16 cellular contexts compared by ENCODE assay signal in the genomic region with DNA sequence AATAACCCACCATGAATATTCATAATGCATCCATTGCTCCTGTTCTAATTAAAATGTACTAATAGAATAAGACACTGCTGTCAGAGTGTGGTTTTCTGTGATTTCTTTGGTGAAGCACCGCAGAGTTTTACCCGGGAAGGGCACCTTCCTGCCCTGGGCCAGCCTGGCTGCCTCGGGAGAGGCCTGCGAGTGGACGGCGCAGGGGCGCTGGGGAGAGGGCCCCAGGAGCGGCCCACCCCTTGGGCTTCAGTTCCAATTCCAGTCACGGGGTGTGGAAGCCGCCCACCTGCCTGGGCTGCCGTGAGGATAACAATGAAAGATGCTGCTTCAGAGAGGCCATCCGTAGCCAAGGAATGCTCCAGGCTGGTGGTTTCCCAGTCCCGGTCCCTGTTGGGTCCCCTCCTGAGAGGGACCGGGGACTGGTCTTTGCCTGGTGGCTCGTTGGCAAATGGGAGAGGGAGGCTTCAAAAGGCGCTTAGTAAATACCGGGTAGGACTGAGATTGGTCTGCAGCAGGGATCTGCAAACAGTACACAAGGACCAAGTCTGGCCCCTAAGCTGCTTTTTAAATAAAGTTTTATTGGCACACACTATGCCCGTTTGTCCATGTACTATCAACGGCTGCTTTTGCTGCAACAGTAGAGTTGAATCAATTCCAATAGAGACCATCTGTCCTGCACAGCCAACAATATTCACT. TPM values are rescaled to one million over a fixed set of nuclear protein-coding genes. Genes with fewer than 3 reads are reported as not detected.
DNase-seq lines count a peak whose midpoint lies in the region; ATAC-seq, FAIRE-seq and TF ChIP-seq lines count a peak whose summit lies in the region.
"Had no signal": no experiment of that assay in that cellular context is flagged by ENCODE, and none has a peak within 500 bp of the region (broad histone marks: within the 10 kb centered on the region; RNA-seq: fewer than 3 reads in every experiment).

No MANE protein-coding gene starts in this region.

- POLR2A ChIA-PET in HEK293 (lab: Yijun Ruan, JAX): no interaction called here
- POLR2A ChIA-PET in GM12878 (lab: Charles Lee): no interaction called here

- H3K4me3 ChIP-seq in right cardiac atrium (ENCODE audit: low read length): no peak overlapping the region
- no peak overlapping the region for H3K4me3 ChIP-seq in HEK293 (ENCODE audit: low read depth, low read length)
- no peak overlapping the region for H3K4me3 ChIP-seq in GM12878
- H3K4me3 ChIP-seq in mesenchymal stem cell (ENCODE audit: insufficient read depth in 1 of 2, low read depth in 1 of 2, low read length in 2 of 2): no peak overlapping the region

- 94% methylated on average over 19 of the region's 19 CpGs for WGBS in right cardiac atrium
- 93% methylated on average over 19 of the region's 19 CpGs for WGBS in GM12878 (ENCODE audit: insufficient coverage, insufficient replicate concordance, low lambda C conversion rate, missing lambda C conversion rate)
- 97% methylated on average over 19 of the region's 19 CpGs for WGBS in mesenchymal stem cell

- ATAC-seq in right cardiac atrium: no peak
- no peak for ATAC-seq in left cardiac atrium
- no peak for ATAC-seq in GM12878

- peak in 2 of 3 donors; percentile 17 to 21 for DNase-seq in right cardiac atrium
- no peak for DNase-seq in left cardiac atrium
- DNase-seq in GM12878 (ENCODE audit: low read depth, low spot score): no peak
- DNase-seq in neural crest cell (ENCODE audit: low read depth, low spot score): no peak
- no peak for DNase-seq in superior temporal gyrus (ENCODE audit: extremely low spot score)
- DNase-seq in SKM-1 (lab: John Stamatoyannopoulos, UW; ENCODE audit: unreplicated experiment): no peak
- DNase-seq in mesenchymal stem cell: no peak
- DNase-seq: CD8-positive, alpha-beta memory T cell; DMS79; HCEC 1CT; IMR-90 had no signal

- intact Hi-C loops in right cardiac atrium (cut with DNase I): no loop called here
- intact Hi-C loops in left cardiac atrium (cut with DNase I): no loop called here
- intact Hi-C loops in GM12878 (cut with micrococcal nuclease; ENCODE audit: unreplicated experiment): no loop called here

- H3K18ac ChIP-seq in mesenchymal stem cell (ENCODE audit: low read depth in 1 of 2, low read length in 2 of 2): no peak overlapping the region

- H3K27ac ChIP-seq in right cardiac atrium (ENCODE audit: low read length) (no peak overlapping the region), HEK293 (ENCODE audit: extremely low read depth, low read depth, low read length) (no peak overlapping the region), GM12878 (ENCODE audit: control insufficient read depth, insufficient read depth) (no peak overlapping the region), mesenchymal stem cell (ENCODE audit: low read length, poor library complexity, severe bottlenecking) (no peak overlapping the region)
- H3K27ac ChIP-seq: 22Rv1, HL-60 had no signal

- in situ Hi-C loops in GM12878 (cut with MboI): no loop called here

- SMC1A ChIA-PET in GM12878 (lab: Charles Lee; ENCODE audit: uncharacterized antibody, unreplicated experiment): no interaction called here

- no peak overlapping the region for H2BK5ac ChIP-seq in mesenchymal stem cell (ENCODE audit: low read depth, low read length, poor library complexity, severe bottlenecking)

- no peak overlapping the region for H2BK120ac ChIP-seq in mesenchymal stem cell (ENCODE audit: low read depth, low read length)

- no peaks in the 10 kb centered on the region for H3K9me3 Mint-ChIP-seq in neural crest cell
- H3K9me3 Mint-ChIP-seq: CD8-positive, alpha-beta memory T cell had no signal

- no peak for TF ChIP-seq RAD21 in GM12878 (IDR thresholded peaks at IDR 0.05; ENCODE audit: insufficient read depth, low read depth, low read length)

- H3K27me3 Mint-ChIP-seq in neural crest cell (ENCODE audit: low read depth): no peaks in the 10 kb centered on the region
- H3K27me3 Mint-ChIP-seq: CD8-positive, alpha-beta memory T cell had no signal

- no peaks in the 10 kb centered on the region for H3K4me1 ChIP-seq in right cardiac atrium (ENCODE audit: control insufficient read depth, insufficient read depth, low read length)
- no peaks in the 10 kb centered on the region for H3K4me1 ChIP-seq in HEK293 (ENCODE audit: control insufficient read depth, insufficient read depth, low read length)
- H3K4me1 ChIP-seq in GM12878 (ENCODE audit: control insufficient read depth, insufficient read depth, low read length): no peaks in the 10 kb centered on the region
- peaks cover 4% of the 10 kb centered on the region for H3K4me1 ChIP-seq in mesenchymal stem cell (ENCODE audit: control insufficient read depth, insufficient read depth, low read depth, low read length)

- H2AFZ ChIP-seq in GM12878 (ENCODE audit: control insufficient read depth, low read depth, low read length) (no peak overlapping the region), mesenchymal stem cell (ENCODE audit: low read depth, low read length) (no peak overlapping the region)

- no peak for FAIRE-seq in GM12878 (lab: Jason Lieb, UNC)
- FAIRE-seq: G401.6 had no signal

- no peak for TF ChIP-seq EP300 in GM12878 (IDR thresholded peaks at IDR 0.05; ENCODE audit: borderline replicate concordance in 1 of 2, control insufficient read depth in 1 of 2, low read depth in 2 of 2, low read length in 2 of 2)

- H3K4me2 ChIP-seq in GM12878 (ENCODE audit: control insufficient read depth, insufficient read depth): no peak overlapping the region
- no peak overlapping the region for H3K4me2 ChIP-seq in mesenchymal stem cell (ENCODE audit: low read length, poor library complexity, severe bottlenecking)

- H3K27ac Mint-ChIP-seq in neural crest cell (ENCODE audit: unreplicated experiment): no peak overlapping the region
- H3K27ac Mint-ChIP-seq: CD14-positive monocyte; CD8-positive, alpha-beta memory T cell had no signal

- peaks cover 16% of the 10 kb centered on the region for H3K79me2 ChIP-seq in GM12878 (ENCODE audit: control insufficient read depth, insufficient read depth, low read length)

- H3K9me3 ChIP-seq in right cardiac atrium (ENCODE audit: control insufficient read depth, low read length) (no peaks in the 10 kb centered on the region), HEK293 (ENCODE audit: control insufficient read depth, insufficient read depth, low read depth, low read length) (no peaks in the 10 kb centered on the region), GM12878 (replicated peaks; ENCODE audit: control insufficient read depth, insufficient read depth, low read length) (no peaks in the 10 kb centered on the region; the same call in 2 of the 3 replicates), mesenchymal stem cell (ENCODE audit: control insufficient read depth, low read length) (peaks cover 6% of the 10 kb centered on the region)

- TF ChIP-seq POLR2A in GM12878 (IDR thresholded peaks at IDR 0.05; ENCODE audit: low read depth, low read length): no peak

- H3K23ac ChIP-seq in mesenchymal stem cell (ENCODE audit: low read length in 2 of 2): no peak overlapping the region

- no peak overlapping the region for H4K8ac ChIP-seq in mesenchymal stem cell (ENCODE audit: low read length)

- TF ChIP-seq CTCF in HEK293 (tag by site-specific recombination; IDR thresholded peaks at IDR 0.05): no peak
- TF ChIP-seq CTCF in GM12878 (IDR thresholded peaks at IDR 0.05 in 2 of 3, conservative IDR thresholded peaks at IDR 0.05 in 1 of 3; ENCODE audit: control insufficient read depth in 2 of 3, extremely low read depth in 1 of 3, insufficient read depth in 1 of 3, low read depth in 3 of 3, low read length in 3 of 3): no peak
- TF ChIP-seq CTCF in neural crest cell (conservative IDR thresholded peaks at IDR 0.05): no peak

- H3K9ac ChIP-seq in GM12878 (ENCODE audit: control insufficient read depth, insufficient read depth, low read length): no peak overlapping the region
- H3K9ac ChIP-seq in mesenchymal stem cell (ENCODE audit: low read length): no peak overlapping the region

- H3K36me3 ChIP-seq in HEK293 (ENCODE audit: control insufficient read depth in 2 of 2, insufficient read depth in 1 of 2, low read length in 2 of 2) (peaks cover 13 to 68% of the 10 kb centered on the region in 2 experiments; a peak in 2 of 3 replicates), GM12878 (ENCODE audit: control insufficient read depth in 2 of 2, insufficient read depth in 2 of 2, low read length in 1 of 2) (peaks cover 32 to 49% of the 10 kb centered on the region in 2 experiments), mesenchymal stem cell (ENCODE audit: control insufficient read depth in 1 of 2, insufficient read depth in 2 of 2, low read depth in 1 of 2, low read length in 2 of 2) (peaks cover 40 to 88% of the 10 kb centered on the region in 2 experiments)

- H4K91ac ChIP-seq in mesenchymal stem cell (ENCODE audit: low read length): no peak overlapping the region

- no peak overlapping the region for H2BK12ac ChIP-seq in mesenchymal stem cell (ENCODE audit: low read length in 2 of 2)

- H2BK15ac ChIP-seq in mesenchymal stem cell (ENCODE audit: low read depth, poor library complexity, severe bottlenecking): no peak overlapping the region

- RAD21 ChIA-PET in GM12878 (lab: Charles Lee; ENCODE audit: unreplicated experiment): no interaction called here

- H3K14ac ChIP-seq in mesenchymal stem cell (ENCODE audit: low read length in 2 of 2): no peak overlapping the region

- no peaks in the 10 kb centered on the region for H3K4me1 Mint-ChIP-seq in neural crest cell
- H3K4me1 Mint-ChIP-seq: CD14-positive monocyte had no signal

- peaks cover 18% of the 10 kb centered on the region for H3K36me3 Mint-ChIP-seq in neural crest cell (ENCODE audit: low read depth)

- peaks cover 57% of the 10 kb centered on the region for H3K79me1 ChIP-seq in mesenchymal stem cell (replicated peaks; ENCODE audit: low read length, poor library complexity, severe bottlenecking)

- H4K20me1 ChIP-seq in GM12878 (ENCODE audit: control insufficient read depth, insufficient read depth): peaks cover 12% of the 10 kb centered on the region

- no peak overlapping the region for H2AK5ac ChIP-seq in mesenchymal stem cell (ENCODE audit: low read length, severe bottlenecking)

- peak overlapping the region; percentile 27 for H3K4me3 Mint-ChIP-seq in neural crest cell
- H3K4me3 Mint-ChIP-seq: CD14-positive monocyte; CD8-positive, alpha-beta memory T cell had no signal

- H3K4ac ChIP-seq in mesenchymal stem cell (ENCODE audit: low read depth in 1 of 2, low read length in 2 of 2): no peak overlapping the region

- BruUV-seq in GM12878 (replicated peaks; lab: Mats Ljungman, UMichigan): no TSS peak

- CTCF ChIA-PET in HEK293 (lab: Yijun Ruan, JAX) (no interaction called here), GM12878 (lab: Yijun Ruan, JAX) (interaction anchor here (1.5 kb wide), 1 partner anchor 192 kb away, joined by 3 read pairs; no protein-coding TSS in a partner anchor)

- no peaks in the 10 kb centered on the region for H3K27me3 ChIP-seq in right cardiac atrium (ENCODE audit: control insufficient read depth, insufficient read depth)
- no peaks in the 10 kb centered on the region for H3K27me3 ChIP-seq in GM12878 (replicated peaks in 1 of 2; ENCODE audit: control insufficient read depth in 2 of 2, insufficient read depth in 2 of 2, low read length in 1 of 2)
- H3K27me3 ChIP-seq in mesenchymal stem cell (ENCODE audit: control insufficient read depth in 1 of 2, insufficient read depth in 1 of 2, low read length in 2 of 2): no peaks in the 10 kb centered on the region

RNA-seq across cellular contexts. Expression of gene TCF3, which starts 18.0 kb away (rescaled TPM):
- 10 to 100 TPM; 20.1 to 23.6 (median 22.4) TPM for total RNA-seq in right cardiac atrium
- polyA plus RNA-seq in right cardiac atrium: 15.3 TPM
- 10 to 100 TPM; 24.1 to 25.8 TPM for total RNA-seq in left cardiac atrium
- 89.3 and 101 TPM in 2 replicates for total RNA-seq in GM12878 (2013; cell fraction: nucleolus; rRNA removed)
- 147 and 165 TPM in 2 replicates for total RNA-seq in GM12878 (2014; rRNA removed)
- 65.3 and 81.4 TPM in 2 replicates for total RNA-seq in GM12878 (2014; rRNA removed; fragmentation: Illumina TruSeq; extraction: Trizol)
- 262 and 282 TPM in 2 replicates for total RNA-seq in GM12878 (2021)
- 129 TPM for polyA plus RNA-seq in GM12878 (2011; ENCODE audit: low read depth)
- 52.4 and 65.0 TPM in 2 replicates for polyA plus RNA-seq in GM12878 (2011; rRNA removed)
- polyA plus RNA-seq in GM12878 (2011; cell fraction: cytosol; rRNA removed): 82.5 and 151 TPM in 2 replicates
- polyA plus RNA-seq in GM12878 (2011; cell fraction: nucleus; rRNA removed): 292 and 390 TPM in 2 replicates
- 223 and 266 TPM in 2 replicates for polyA plus RNA-seq in GM12878 (2012)
- 32.7 and 76.5 TPM in 2 replicates for polyA plus RNA-seq in GM12878 (2014; fragmentation: Illumina TruSeq; extraction: Trizol)
- 10 to 100 TPM in 1 of 2 experiments, 1 to 10 TPM in 1; 6.7 to 24.0 TPM for polyA plus RNA-seq in GM12878 (2014; fragmentation: Nextera tagmentation; extraction: Ambion mirVana)
- polyA plus RNA-seq in GM12878 (2014; rRNA removed): 191 and 239 TPM in 2 replicates
- polyA plus RNA-seq in GM12878 (2016; fragmentation: Nextera tagmentation; extraction: Ambion mirVana): 10 to 100 TPM; 50.6 to 58.3 TPM
- 24.4 and 53.7 TPM in 2 replicates for polyA minus RNA-seq in GM12878 (2011; rRNA and poly(A)+ RNA removed)
- polyA minus RNA-seq in GM12878 (2011; cell fraction: cytosol; rRNA and poly(A)+ RNA removed): 50.1 and 67.3 TPM in 2 replicates
- polyA minus RNA-seq in GM12878 (2011; cell fraction: nucleus; rRNA and poly(A)+ RNA removed): 29.3 and 52.0 TPM in 2 replicates
- 348 and 354 TPM in 2 replicates for total RNA-seq in neural crest cell
- 108 TPM for polyA plus RNA-seq in mesenchymal stem cell (2013, experiment 1 of 2)
- 111 TPM for polyA plus RNA-seq in mesenchymal stem cell (2013, experiment 2 of 2)

RNA-seq across cellular contexts. Expression of gene UQCR11, which starts 29.1 kb away (rescaled TPM):
- 100 to 1,000 TPM; 639 to 958 (median 854) TPM for total RNA-seq in right cardiac atrium
- polyA plus RNA-seq in right cardiac atrium: 472 TPM
- total RNA-seq in left cardiac atrium: 100 to 1,000 TPM; 674 to 933 TPM
- total RNA-seq in GM12878 (2013; cell fraction: nucleolus; rRNA removed): 26.2 and 28.8 TPM in 2 replicates
- total RNA-seq in GM12878 (2014; rRNA removed): 107 and 113 TPM in 2 replicates
- 28.6 and 30.2 TPM in 2 replicates for total RNA-seq in GM12878 (2014; rRNA removed; fragmentation: Illumina TruSeq; extraction: Trizol)
- 223 and 247 TPM in 2 replicates for total RNA-seq in GM12878 (2021)
- 21.7 TPM for polyA plus RNA-seq in GM12878 (2011; ENCODE audit: low read depth)
- polyA plus RNA-seq in GM12878 (2011; rRNA removed): 191 and 219 TPM in 2 replicates
- 138 and 274 TPM in 2 replicates for polyA plus RNA-seq in GM12878 (2011; cell fraction: cytosol; rRNA removed)
- 79.3 and 87.4 TPM in 2 replicates for polyA plus RNA-seq in GM12878 (2011; cell fraction: nucleus; rRNA removed)
- 111 and 143 TPM in 2 replicates for polyA plus RNA-seq in GM12878 (2012)
- 15.8 and 29.0 TPM in 2 replicates for polyA plus RNA-seq in GM12878 (2014; fragmentation: Illumina TruSeq; extraction: Trizol)
- polyA plus RNA-seq in GM12878 (2014; fragmentation: Nextera tagmentation; extraction: Ambion mirVana): 100 to 1,000 TPM; 166 to 418 TPM
- polyA plus RNA-seq in GM12878 (2014; rRNA removed): 146 and 157 TPM in 2 replicates
- 100 to 1,000 TPM; 520 to 586 TPM for polyA plus RNA-seq in GM12878 (2016; fragmentation: Nextera tagmentation; extraction: Ambion mirVana)
- 13.8 and 24.5 TPM in 2 replicates for polyA minus RNA-seq in GM12878 (2011; rRNA and poly(A)+ RNA removed)
- 18.3 and 26.5 TPM in 2 replicates for polyA minus RNA-seq in GM12878 (2011; cell fraction: cytosol; rRNA and poly(A)+ RNA removed)
- polyA minus RNA-seq in GM12878 (2011; cell fraction: nucleus; rRNA and poly(A)+ RNA removed): 12.0 and 23.8 TPM in 2 replicates
- total RNA-seq in neural crest cell: 149 and 165 TPM in 2 replicates
- 214 TPM for polyA plus RNA-seq in mesenchymal stem cell (2013, experiment 1 of 2)
- polyA plus RNA-seq in mesenchymal stem cell (2013, experiment 2 of 2): 220 TPM

RNA-seq across cellular contexts. Expression of gene MBD3, which starts 41.7 kb away (rescaled TPM):
- total RNA-seq in right cardiac atrium (10 to 100 TPM; 45.8 to 63.0 (median 58.9) TPM), left cardiac atrium (10 to 100 TPM; 58.0 to 60.8 TPM), GM12878 (2014; rRNA removed) (93.6 and 105 TPM in 2 replicates), GM12878 (2014; rRNA removed; fragmentation: Illumina TruSeq; extraction: Trizol) (16.7 and 21.0 TPM in 2 replicates), GM12878 (2021) (95.9 and 107 TPM in 2 replicates), neural crest cell (157 and 168 TPM in 2 replicates)
- polyA plus RNA-seq in right cardiac atrium (96.2 TPM), GM12878 (2011; rRNA removed) (10.2 and 21.8 TPM in 2 replicates), GM12878 (2014; fragmentation: Illumina TruSeq; extraction: Trizol) (2.9 and 6.6 TPM in 2 replicates), GM12878 (2014; fragmentation: Nextera tagmentation; extraction: Ambion mirVana) (1 to 10 TPM in 1 of 2 experiments, under 1 TPM in 1; 0.13 to 1.7 TPM), GM12878 (2014; rRNA removed) (91.0 and 117 TPM in 2 replicates), GM12878 (2016; fragmentation: Nextera tagmentation; extraction: Ambion mirVana) (10 to 100 TPM; 22.0 to 40.2 TPM)
- total RNA-seq in GM12878 (2013; cell fraction: nucleolus; rRNA removed): 37.4 and 45.4 TPM in 2 replicates
- 8.0 TPM for polyA plus RNA-seq in GM12878 (2011; ENCODE audit: low read depth)
- polyA plus RNA-seq in GM12878 (2011; cell fraction: cytosol; rRNA removed): 40.6 and 75.9 TPM in 2 replicates
- 66.8 and 112 TPM in 2 replicates for polyA plus RNA-seq in GM12878 (2011; cell fraction: nucleus; rRNA removed)
- polyA plus RNA-seq in GM12878 (2012): 39.0 and 47.6 TPM in 2 replicates
- polyA minus RNA-seq in GM12878 (2011; rRNA and poly(A)+ RNA removed): 27.1 and 50.4 TPM in 2 replicates
- 25.1 and 31.5 TPM in 2 replicates for polyA minus RNA-seq in GM12878 (2011; cell fraction: cytosol; rRNA and poly(A)+ RNA removed)
- 11.4 and 26.6 TPM in 2 replicates for polyA minus RNA-seq in GM12878 (2011; cell fraction: nucleus; rRNA and poly(A)+ RNA removed)
- 43.8 TPM for polyA plus RNA-seq in mesenchymal stem cell (2013, experiment 1 of 2)
- 41.6 TPM for polyA plus RNA-seq in mesenchymal stem cell (2013, experiment 2 of 2)

Comparison
In these comparisons a context has a peak if more than half of its experiments do, and no peak if none do; other contexts are left out.
1. DNase-seq: peak in right cardiac atrium (2 of 3); none in left cardiac atrium (single experiment), GM12878 (single experiment), neural crest cell (single experiment), superior temporal gyrus (single experiment), SKM-1 (single experiment) and mesenchymal stem cell (single experiment).